ENCODE assay signal across 12 cellular contexts in the genomic region with DNA sequence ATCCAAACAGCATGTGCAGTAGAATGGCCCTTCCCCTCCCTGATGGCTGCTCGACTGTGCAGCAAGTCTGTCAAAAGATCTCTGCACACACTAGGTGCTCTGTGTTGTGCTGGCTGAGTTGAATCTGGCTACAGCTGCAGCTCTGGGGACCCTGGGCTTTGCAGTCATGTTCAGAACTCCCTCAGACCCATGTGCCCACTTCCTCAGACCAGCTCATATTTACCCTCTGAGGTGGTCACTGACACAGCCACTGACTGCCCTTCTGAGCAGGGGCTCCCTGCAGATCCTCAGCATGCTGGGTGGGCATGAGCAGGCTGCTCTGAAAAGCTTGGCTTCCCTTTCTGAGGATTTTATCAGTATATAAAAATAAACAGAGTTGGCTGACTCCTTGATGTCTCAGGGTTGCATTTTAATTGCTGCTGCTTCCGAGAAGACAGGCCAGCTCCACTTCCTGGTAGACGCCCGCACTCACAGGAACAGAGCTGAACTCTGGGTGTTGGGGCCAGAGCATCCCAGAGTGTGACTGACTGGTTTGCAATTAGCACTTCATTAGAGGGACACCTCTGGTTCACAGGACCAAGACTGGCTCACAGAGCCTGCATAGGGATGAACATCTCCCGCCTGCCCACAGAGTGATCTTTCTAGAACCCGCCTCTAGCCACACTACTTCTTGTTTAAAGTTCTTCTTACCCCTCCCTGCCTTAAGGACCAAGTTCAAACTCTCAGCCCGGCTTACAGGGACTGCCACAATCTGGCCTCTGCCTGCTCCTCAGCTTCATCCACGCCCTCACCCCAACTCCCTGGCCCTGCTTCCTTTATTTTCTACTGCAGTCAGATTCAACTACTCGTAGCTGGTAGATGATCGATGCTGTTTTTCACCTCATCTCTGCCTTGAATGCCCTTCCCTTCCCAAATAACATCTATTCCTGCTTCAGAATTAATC.
DNase-seq lines count a peak whose midpoint lies in the region; ATAC-seq and TF ChIP-seq lines count a peak whose summit lies in the region.
"Had no signal": no experiment of that assay in that cellular context is flagged by ENCODE, and none has a peak within 500 bp of the region (broad histone marks: within the 10 kb centered on the region; RNA-seq: fewer than 3 reads in every experiment).

No MANE protein-coding gene starts in this region.

- no peak overlapping the region for H3K27ac ChIP-seq in mammary epithelial cell (ENCODE audit: insufficient read depth, low read depth, low read length)
- H3K27ac ChIP-seq: A549, foreskin keratinocyte had no signal

- H3K27ac Mint-ChIP-seq in activated CD4-positive, alpha-beta T cell treated with anti-CD3 and anti-CD28 coated beads for 36 hours, result peak overlapping the region; percentile 17
- H3K27ac Mint-ChIP-seq in T-helper 17 cell, result peak overlapping the region; percentile 95
- peak overlapping the region; percentile 15 for H3K27ac Mint-ChIP-seq in progenitor cell of endocrine pancreas

- H4K20me1 ChIP-seq in mammary epithelial cell (ENCODE audit: insufficient read depth, low read length), result no peaks in the 10 kb centered on the region

- ATAC-seq in activated CD4-positive, alpha-beta T cell treated with anti-CD3 and anti-CD28 coated beads for 36 hours, result peak; percentile 37
- peak; percentile 62 for ATAC-seq in T-helper 17 cell
- no peak for ATAC-seq in GM18861 (IDR thresholded peaks at IDR 0.05; ENCODE audit: unreplicated experiment)
- no peak for ATAC-seq in GM19023 (IDR thresholded peaks at IDR 0.05; ENCODE audit: unreplicated experiment)
- ATAC-seq: A549, foreskin keratinocyte had no signal

- intact Hi-C loops in activated CD4-positive, alpha-beta T cell treated with anti-CD3 and anti-CD28 coated beads for 36 hours (cut with DNase I, micrococcal nuclease), result no loop called here
- intact Hi-C loops in mammary epithelial cell (cut with micrococcal nuclease), result no loop called here

- peak; percentile 32 for DNase-seq in activated CD4-positive, alpha-beta T cell treated with anti-CD3 and anti-CD28 coated beads for 36 hours
- DNase-seq in activated CD4-positive, alpha-beta T cell treated with anti-CD3 and anti-CD28 coated beads, Interleukin-2, amount 50 U/mL, for 4 hours, result no peak
- no peak for DNase-seq in T-helper 17 cell
- DNase-seq in fibroblast of villous mesenchyme (ENCODE audit: low read depth), result peak; percentile 43
- DNase-seq in progenitor cell of endocrine pancreas (ENCODE audit: low spot score, unreplicated experiment), result no peak
- DNase-seq in mammary epithelial cell, result no peak
- DNase-seq: DMS53, foreskin keratinocyte, NCI-H69 had no signal

- H3K4me1 Mint-ChIP-seq in activated CD4-positive, alpha-beta T cell treated with anti-CD3 and anti-CD28 coated beads for 36 hours, result peaks cover 6% of the 10 kb centered on the region
- H3K4me1 Mint-ChIP-seq in T-helper 17 cell (peaks cover 17% of the 10 kb centered on the region), progenitor cell of endocrine pancreas (ENCODE audit: low read depth) (peaks cover 22% of the 10 kb centered on the region)

- H3K27me3 Mint-ChIP-seq in activated CD4-positive, alpha-beta T cell treated with anti-CD3 and anti-CD28 coated beads for 36 hours, result no peaks in the 10 kb centered on the region
- peaks cover 19% of the 10 kb centered on the region for H3K27me3 Mint-ChIP-seq in T-helper 17 cell
- peaks cover 19% of the 10 kb centered on the region for H3K27me3 Mint-ChIP-seq in progenitor cell of endocrine pancreas

- TF ChIP-seq CTCF in fibroblast of villous mesenchyme (IDR thresholded peaks at IDR 0.05; ENCODE audit: insufficient read depth, low read depth, low read length), result no peak
- no peak for TF ChIP-seq CTCF in progenitor cell of endocrine pancreas (IDR thresholded peaks at IDR 0.05; ENCODE audit: unreplicated experiment)
- no peak for TF ChIP-seq CTCF in mammary epithelial cell (conservative IDR thresholded peaks at IDR 0.05 in 1 of 2, IDR thresholded peaks at IDR 0.05 in 1 of 2; ENCODE audit: extremely low read depth in 1 of 2, insufficient read depth in 1 of 2, low read depth in 1 of 2, low read length in 2 of 2)

- WGBS in mammary epithelial cell (ENCODE audit: low coverage, missing lambda C conversion rate), result 75% methylated on average over 10 of the region's 10 CpGs

- BruUV-seq in mammary epithelial cell (replicated peaks; lab: Mats Ljungman, UMichigan), result no TSS peak

- CTCF ChIA-PET in activated CD4-positive, alpha-beta T cell treated with anti-CD3 and anti-CD28 coated beads for 36 hours (lab: Charles Lee), result interaction anchor here (0.8 kb wide), 1 partner anchor 64 kb away, joined by 3 read pairs; no protein-coding TSS in a partner anchor
- CTCF ChIA-PET in mammary epithelial cell (lab: Charles Lee; ENCODE audit: low non-redundant PET), result interaction anchor here (0.6 kb wide), 1 partner anchor 48 kb away, joined by 6 read pairs; no protein-coding TSS in a partner anchor

- H3K27me3 ChIP-seq in mammary epithelial cell (ENCODE audit: insufficient read depth, low read length), result peaks cover 8% of the 10 kb centered on the region

- in situ Hi-C loops in mammary epithelial cell (cut with MboI; ENCODE audit: low sequenced_read_pairs in 2 of 2), result no loop called here

- no peaks in the 10 kb centered on the region for H3K36me3 Mint-ChIP-seq in activated CD4-positive, alpha-beta T cell treated with anti-CD3 and anti-CD28 coated beads for 36 hours (ENCODE audit: low read depth)
- H3K36me3 Mint-ChIP-seq in T-helper 17 cell (ENCODE audit: low read depth), result no peaks in the 10 kb centered on the region
- no peaks in the 10 kb centered on the region for H3K36me3 Mint-ChIP-seq in progenitor cell of endocrine pancreas (ENCODE audit: insufficient read depth)

- H2AFZ ChIP-seq in mammary epithelial cell (ENCODE audit: low read depth, low read length), result no peak overlapping the region

- no peaks in the 10 kb centered on the region for H3K79me2 ChIP-seq in mammary epithelial cell (ENCODE audit: insufficient read depth, low read length)

- no peak overlapping the region for H3K9ac ChIP-seq in mammary epithelial cell (ENCODE audit: insufficient read depth, low read length)

- H3K4me2 ChIP-seq in mammary epithelial cell (ENCODE audit: insufficient read depth, low read depth, low read length), result no peak overlapping the region
- H3K4me2 ChIP-seq: A549 had no signal

- H3K4me3 Mint-ChIP-seq in activated CD4-positive, alpha-beta T cell treated with anti-CD3 and anti-CD28 coated beads for 36 hours, result no peak overlapping the region
- H3K4me3 Mint-ChIP-seq in T-helper 17 cell, result peak overlapping the region; percentile 73
- H3K4me3 Mint-ChIP-seq in progenitor cell of endocrine pancreas (ENCODE audit: low read depth), result no peak overlapping the region

- H3K9me3 Mint-ChIP-seq in activated CD4-positive, alpha-beta T cell treated with anti-CD3 and anti-CD28 coated beads for 36 hours (ENCODE audit: low read depth), result no peaks in the 10 kb centered on the region
- no peaks in the 10 kb centered on the region for H3K9me3 Mint-ChIP-seq in progenitor cell of endocrine pancreas (ENCODE audit: low read depth)

- POLR2A ChIA-PET in activated CD4-positive, alpha-beta T cell treated with anti-CD3 and anti-CD28 coated beads for 36 hours (lab: Charles Lee), result no interaction called here

- H3K9me3 ChIP-seq in T-helper 17 cell (ENCODE audit: control insufficient read depth, low read length, poor library complexity, severe bottlenecking) (no peaks in the 10 kb centered on the region), mammary epithelial cell (replicated peaks; ENCODE audit: insufficient read depth, low read length) (no peaks in the 10 kb centered on the region)

- dilution Hi-C loops in mammary epithelial cell (cut with HindIII; ENCODE audit: low sequenced_read_pairs), result no loop called here

- no peaks in the 10 kb centered on the region for H3K4me1 ChIP-seq in mammary epithelial cell (ENCODE audit: insufficient read depth, low read length)
- H3K4me1 ChIP-seq: A549, foreskin keratinocyte had no signal

- no peaks in the 10 kb centered on the region for H3K36me3 ChIP-seq in mammary epithelial cell (ENCODE audit: insufficient read depth, low read length)

- H3K4me3 ChIP-seq in fibroblast of villous mesenchyme (ENCODE audit: low read depth, low read length) (no peak overlapping the region), mammary epithelial cell (replicated peaks in 1 of 3; ENCODE audit: insufficient read depth in 1 of 3, low read depth in 2 of 3, low read length in 3 of 3) (no peak overlapping the region)
- H3K4me3 ChIP-seq: A549 had no signal

Comparison
In these comparisons a context has a peak if more than half of its experiments do, and no peak if none do; other contexts are left out.
1. DNase-seq: peak in activated CD4-positive, alpha-beta T cell treated with anti-CD3 and anti-CD28 coated beads for 36 hours (single experiment) and fibroblast of villous mesenchyme (single experiment); none in activated CD4-positive, alpha-beta T cell treated with anti-CD3 and anti-CD28 coated beads, Interleukin-2, amount 50 U/mL, for 4 hours (0 of 2), T-helper 17 cell (0 of 3), progenitor cell of endocrine pancreas (single experiment) and mammary epithelial cell (single experiment).
2. ATAC-seq: peak in activated CD4-positive, alpha-beta T cell treated with anti-CD3 and anti-CD28 coated beads for 36 hours (single experiment) and T-helper 17 cell (single experiment); none in GM18861 (single experiment) and GM19023 (single experiment).
3. H3K27ac Mint-ChIP-seq: peak in every context shown above with its lines; median percentile 95 in T-helper 17 cell; 17 in activated CD4-positive, alpha-beta T cell treated with anti-CD3 and anti-CD28 coated beads for 36 hours; 15 in progenitor cell of endocrine pancreas.